In the genomic region with DNA sequence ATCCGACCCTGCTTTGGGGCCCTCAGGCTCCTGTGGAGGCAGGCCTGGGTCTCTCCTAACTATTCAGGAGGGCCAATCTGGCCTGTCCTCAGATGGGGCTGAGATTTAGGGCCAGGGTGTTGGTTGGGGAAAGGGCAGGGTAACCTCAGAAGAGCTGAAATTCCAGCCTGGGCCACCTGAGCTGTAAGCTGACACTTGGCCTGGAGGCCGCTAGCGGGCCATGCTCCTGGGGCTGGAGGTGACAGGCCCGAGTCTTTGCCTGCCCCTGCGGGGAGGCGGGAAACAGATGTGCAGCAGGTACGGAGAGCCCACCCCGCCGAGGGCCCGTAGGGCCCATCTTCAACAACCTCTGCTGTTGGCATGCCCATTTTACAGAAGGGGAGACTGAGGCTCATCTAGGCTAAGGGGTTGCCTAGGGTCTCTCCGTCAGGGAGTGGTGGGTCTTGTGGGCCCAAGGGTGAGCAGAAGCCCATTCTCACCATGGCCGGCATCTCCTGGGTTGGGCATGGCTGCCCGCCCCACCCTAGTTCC, we compare ENCODE assay signal across 15 cellular contexts.
DNase-seq lines count a peak whose midpoint lies in the region; ATAC-seq, FAIRE-seq and TF ChIP-seq lines count a peak whose summit lies in the region.
"Had no signal": no experiment of that assay in that cellular context is flagged by ENCODE, and none has a peak within 500 bp of the region (broad histone marks: within the 10 kb centered on the region; RNA-seq: fewer than 3 reads in every experiment).

No MANE protein-coding gene starts in this region.

- CTCF ChIA-PET in CD8-positive, alpha-beta T cell (lab: Charles Lee), result interaction anchor here (0.7 to 1.3 kb wide), 3 partner anchors 10 to 12 kb away, joined by 3 to 4 read pairs (median 4); no protein-coding TSS in a partner anchor

- H3K9me3 ChIP-seq in CD8-positive, alpha-beta T cell (ENCODE audit: low read length), result no peaks in the 10 kb centered on the region
- H3K9me3 ChIP-seq in parathyroid adenoma (ENCODE audit: control insufficient read depth, low read length), result no peaks in the 10 kb centered on the region
- H3K9me3 ChIP-seq: esophagus squamous epithelium, thoracic aorta had no signal

- H3K9ac ChIP-seq in parathyroid adenoma, result no peak overlapping the region

- H3K4me1 ChIP-seq in CD8-positive, alpha-beta T cell (ENCODE audit: insufficient read depth, low read length), result peaks cover 62% of the 10 kb centered on the region
- peaks cover 23% of the 10 kb centered on the region for H3K4me1 ChIP-seq in parathyroid adenoma

- H3K27me3 ChIP-seq in CD8-positive, alpha-beta T cell (ENCODE audit: insufficient read depth, low read length), result no peaks in the 10 kb centered on the region
- no peaks in the 10 kb centered on the region for H3K27me3 ChIP-seq in parathyroid adenoma (ENCODE audit: control insufficient read depth, insufficient read depth, low read length)
- H3K27me3 ChIP-seq: esophagus squamous epithelium had no signal

- H3K9me3 Mint-ChIP-seq in CD8-positive, alpha-beta T cell, result peaks cover 4% of the 10 kb centered on the region
- H3K9me3 Mint-ChIP-seq in activated naive CD8-positive, alpha-beta T cell treated with anti-CD3 and anti-CD28 coated beads, Interleukin-2, amount 50 U/mL, for 24 hours, result peaks cover 8% of the 10 kb centered on the region

- peak overlapping the region; percentile 98 for H3K27ac Mint-ChIP-seq in CD8-positive, alpha-beta T cell
- peak overlapping the region; percentile 77 for H3K27ac Mint-ChIP-seq in activated naive CD8-positive, alpha-beta T cell treated with anti-CD3 and anti-CD28 coated beads, Interleukin-2, amount 50 U/mL, for 24 hours

- TF ChIP-seq CTCF in CD8-positive, alpha-beta T cell (IDR thresholded peaks at IDR 0.05), result no peak
- no peak for TF ChIP-seq CTCF in parathyroid adenoma (IDR thresholded peaks at IDR 0.05)

- H3K4me2 ChIP-seq in parathyroid adenoma (ENCODE audit: low read length), result peak overlapping the region; percentile 28

- no peak overlapping the region for H2AFZ ChIP-seq in parathyroid adenoma

- no peaks in the 10 kb centered on the region for H3K36me3 ChIP-seq in CD8-positive, alpha-beta T cell (ENCODE audit: insufficient read depth, low read length)
- no peaks in the 10 kb centered on the region for H3K36me3 ChIP-seq in parathyroid adenoma (ENCODE audit: control insufficient read depth, insufficient read depth, low read length)
- H3K36me3 ChIP-seq: thoracic aorta had no signal

- H3K27ac ChIP-seq in CD8-positive, alpha-beta T cell (ENCODE audit: low read depth, low read length), result peak overlapping the region; percentile 63
- H3K27ac ChIP-seq in parathyroid adenoma, result no peak overlapping the region

- TF ChIP-seq POLR2A in GM12891 (IDR thresholded peaks at IDR 0.05; ENCODE audit: low read depth, low read length), result no peak

- H3K4me3 Mint-ChIP-seq in CD8-positive, alpha-beta T cell, result peak overlapping the region; percentile 78
- H3K4me3 Mint-ChIP-seq in activated naive CD8-positive, alpha-beta T cell treated with anti-CD3 and anti-CD28 coated beads, Interleukin-2, amount 50 U/mL, for 24 hours, result peak overlapping the region; percentile 70

- POLR2A ChIA-PET in CD8-positive, alpha-beta T cell (lab: Charles Lee), result interaction anchor here (0.9 to 1.1 kb wide), 2 partner anchors 14 to 231 kb away, joined by 3 to 5 read pairs; a partner anchor contains a TSS

- intact Hi-C loops in CD8-positive, alpha-beta T cell (cut with DNase I, micrococcal nuclease), result loop anchor here in 1 of 2 experiments (10.0 kb wide), 1 partner anchor 71 kb away; a partner anchor contains a TSS

- no peaks in the 10 kb centered on the region for H3K27me3 Mint-ChIP-seq in CD8-positive, alpha-beta T cell (ENCODE audit: low read depth)
- peaks cover 9% of the 10 kb centered on the region for H3K27me3 Mint-ChIP-seq in activated naive CD8-positive, alpha-beta T cell treated with anti-CD3 and anti-CD28 coated beads, Interleukin-2, amount 50 U/mL, for 24 hours

- peaks cover 55% of the 10 kb centered on the region for H3K4me1 Mint-ChIP-seq in CD8-positive, alpha-beta T cell (ENCODE audit: low read depth)
- peaks cover 67% of the 10 kb centered on the region for H3K4me1 Mint-ChIP-seq in activated naive CD8-positive, alpha-beta T cell treated with anti-CD3 and anti-CD28 coated beads, Interleukin-2, amount 50 U/mL, for 24 hours

- no peak for DNase-seq in CD8-positive, alpha-beta T cell
- no peak for DNase-seq in GM12891 (ENCODE audit: insufficient read length, low spot score)
- no peak for DNase-seq in activated naive CD8-positive, alpha-beta T cell treated with anti-CD3 and anti-CD28 coated beads, Interleukin-2, amount 50 U/mL, for 24 hours
- no peak for DNase-seq in hippocampal formation (lab: John Stamatoyannopoulos, UW)
- DNase-seq in NCI-H748 (lab: John Stamatoyannopoulos, UW; ENCODE audit: unreplicated experiment), result no peak
- DNase-seq in medulla oblongata (ENCODE audit: extremely low spot score), result no peak
- DNase-seq: esophagus squamous epithelium, GOT3, NCI-H1105, NCI-H510A treated with DMSO at 0.1 percent for 48 hours, right cardiac atrium, SHP77 had no signal

- no peak for ATAC-seq in CD8-positive, alpha-beta T cell
- ATAC-seq in activated naive CD8-positive, alpha-beta T cell treated with anti-CD3 and anti-CD28 coated beads, Interleukin-2, amount 50 U/mL, for 24 hours, result no peak
- no peak for ATAC-seq in GM19324 (IDR thresholded peaks at IDR 0.05; ENCODE audit: low FRiP score, unreplicated experiment)

- peak; percentile 83 for FAIRE-seq in GM12891 (lab: Jason Lieb, UNC)

- peaks cover 70% of the 10 kb centered on the region for H3K79me2 ChIP-seq in parathyroid adenoma

- H3K4me3 ChIP-seq in CD8-positive, alpha-beta T cell (ENCODE audit: low read depth, low read length), result peak overlapping the region; percentile 60
- no peak overlapping the region for H3K4me3 ChIP-seq in parathyroid adenoma (ENCODE audit: low read depth, low read length)

- no peaks in the 10 kb centered on the region for H3K36me3 Mint-ChIP-seq in CD8-positive, alpha-beta T cell
- peaks cover 6% of the 10 kb centered on the region for H3K36me3 Mint-ChIP-seq in activated naive CD8-positive, alpha-beta T cell treated with anti-CD3 and anti-CD28 coated beads, Interleukin-2, amount 50 U/mL, for 24 hours (ENCODE audit: low read depth)

TF ChIP-seq in GM12891, 5 proteins besides CTCF, POLR2A, EP300 and RAD21:
- no peak for TF ChIP-seq POLR2AphosphoS5 (IDR thresholded peaks at IDR 0.05; ENCODE audit: low read depth, low read length)
- no peak for TF ChIP-seq SPI1 (IDR thresholded peaks at IDR 0.05; ENCODE audit: low read depth, low read length)
- TF ChIP-seq PAX5 (IDR thresholded peaks at IDR 0.05; ENCODE audit: insufficient read depth, low read length, severe bottlenecking), result no peak
- no peak for TF ChIP-seq TAF1 (IDR thresholded peaks at IDR 0.05; ENCODE audit: low read depth, low read length)
- no peak for TF ChIP-seq POU2F2 (IDR thresholded peaks at IDR 0.05; ENCODE audit: low read depth, low read length)
